ENCODE assay signal across 17 cellular contexts in genomic region chr6:157603971-157604370, GRCh38.
DNase-seq lines count a peak whose midpoint lies in the region; ATAC-seq and TF ChIP-seq lines count a peak whose summit lies in the region.
"Had no signal": no experiment of that assay in that cellular context is flagged by ENCODE, and none has a peak within 500 bp of the region (broad histone marks: within the 10 kb centered on the region; RNA-seq: fewer than 3 reads in every experiment).

No MANE protein-coding gene starts in this region.

- WGBS in tibial nerve, 2 donors: 95 to 98% methylated on average over 5 of the region's 5 CpGs

- peaks cover 6% of the 10 kb centered on the region for H3K4me1 Mint-ChIP-seq in stimulated activated naive CD8-positive, alpha-beta T cell treated with anti-CD3 and anti-CD28 coated beads, Interleukin-15, amount 100 ng/mL, for 72 hours
- H3K4me1 Mint-ChIP-seq in memory B cell: peaks cover 44% of the 10 kb centered on the region
- peaks cover 69% of the 10 kb centered on the region for H3K4me1 Mint-ChIP-seq in stimulated activated memory B cell treated with anti-CD40 and anti-IgM and Interleukin-4, amounts not matched to agents 10 μg/mL and 1 μg/mL and 100 μg/mL, for 72 hours
- H3K4me1 Mint-ChIP-seq: CD4-positive, alpha-beta memory T cell had no signal

- peak overlapping the region; percentile 2 to 90 for H3K27ac Mint-ChIP-seq in stimulated activated naive CD8-positive, alpha-beta T cell treated with anti-CD3 and anti-CD28 coated beads, Interleukin-15, amount 100 ng/mL, for 72 hours
- peak overlapping the region; percentile 75 for H3K27ac Mint-ChIP-seq in memory B cell
- peak overlapping the region; percentile 54 for H3K27ac Mint-ChIP-seq in stimulated activated memory B cell treated with anti-CD40 and anti-IgM and Interleukin-4, amounts not matched to agents 10 μg/mL and 1 μg/mL and 100 μg/mL, for 72 hours
- H3K27ac Mint-ChIP-seq: CD4-positive, alpha-beta memory T cell had no signal

- no peaks in the 10 kb centered on the region for H3K9me3 ChIP-seq in tibial nerve

- H3K27me3 ChIP-seq in tibial nerve: no peaks in the 10 kb centered on the region

- DNase-seq in stimulated activated naive CD8-positive, alpha-beta T cell treated with anti-CD3 and anti-CD28 coated beads, Interleukin-15, amount 100 ng/mL, for 72 hours: no peak
- DNase-seq in stimulated activated naive CD8-positive, alpha-beta T cell treated with anti-CD3 and anti-CD28 coated beads, Interleukin-15, Interleukin-2, amounts not matched to agents 100 U/mL and 50 U/mL, for 24 hours: no peak
- no peak for DNase-seq in memory B cell (ENCODE audit: low spot score in 2 of 2)
- no peak for DNase-seq in tibial nerve (ENCODE audit: low spot score in 2 of 2)
- no peak for DNase-seq in activated CD4-positive, CD25-positive, alpha-beta regulatory T cell (lab: John Stamatoyannopoulos, UW)
- no peak for DNase-seq in Kasumi-1 (lab: John Stamatoyannopoulos, UW)
- DNase-seq: C1 segment of cervical spinal cord; Calu3; CD4-positive, alpha-beta memory T cell; COR-L47; DMS153; DND-41; GOT3; H7 had no signal

- H3K36me3 ChIP-seq in tibial nerve: peaks cover 0 to 8% (median 0%) of the 10 kb centered on the region in 3 donors

- no peaks in the 10 kb centered on the region for H3K9me3 Mint-ChIP-seq in stimulated activated naive CD8-positive, alpha-beta T cell treated with anti-CD3 and anti-CD28 coated beads, Interleukin-15, amount 100 ng/mL, for 72 hours
- no peaks in the 10 kb centered on the region for H3K9me3 Mint-ChIP-seq in memory B cell
- H3K9me3 Mint-ChIP-seq in stimulated activated memory B cell treated with anti-CD40 and anti-IgM and Interleukin-4, amounts not matched to agents 10 μg/mL and 1 μg/mL and 100 μg/mL, for 72 hours: no peaks in the 10 kb centered on the region
- H3K9me3 Mint-ChIP-seq: CD4-positive, alpha-beta memory T cell had no signal

- H3K27ac ChIP-seq in tibial nerve: no peak overlapping the region
- H3K27ac ChIP-seq: 22Rv1 had no signal

- no peak overlapping the region for H3K4me3 Mint-ChIP-seq in stimulated activated naive CD8-positive, alpha-beta T cell treated with anti-CD3 and anti-CD28 coated beads, Interleukin-15, amount 100 ng/mL, for 72 hours
- H3K4me3 Mint-ChIP-seq in memory B cell: no peak overlapping the region
- no peak overlapping the region for H3K4me3 Mint-ChIP-seq in stimulated activated memory B cell treated with anti-CD40 and anti-IgM and Interleukin-4, amounts not matched to agents 10 μg/mL and 1 μg/mL and 100 μg/mL, for 72 hours
- H3K4me3 Mint-ChIP-seq: CD4-positive, alpha-beta memory T cell had no signal

- no peak for TF ChIP-seq EP300 in tibial nerve (IDR thresholded peaks at IDR 0.05)

- peaks cover 11% of the 10 kb centered on the region for H3K36me3 Mint-ChIP-seq in memory B cell
- H3K36me3 Mint-ChIP-seq in stimulated activated memory B cell treated with anti-CD40 and anti-IgM and Interleukin-4, amounts not matched to agents 10 μg/mL and 1 μg/mL and 100 μg/mL, for 72 hours: peaks cover 34% of the 10 kb centered on the region
- H3K36me3 Mint-ChIP-seq: CD4-positive, alpha-beta memory T cell had no signal

- TF ChIP-seq POLR2A in tibial nerve (IDR thresholded peaks at IDR 0.05): no peak

- no peak for ATAC-seq in stimulated activated naive CD8-positive, alpha-beta T cell treated with anti-CD3 and anti-CD28 coated beads, Interleukin-15, amount 100 ng/mL, for 72 hours
- no peak for ATAC-seq in stimulated activated naive CD8-positive, alpha-beta T cell treated with anti-CD3 and anti-CD28 coated beads, Interleukin-15, Interleukin-2, amounts not matched to agents 100 U/mL and 50 U/mL, for 24 hours
- ATAC-seq in memory B cell (ENCODE audit: low read depth): no peak
- ATAC-seq in stimulated activated memory B cell treated with anti-CD40 and anti-IgM and Interleukin-4, amounts not matched to agents 10 μg/mL and 1 μg/mL and 100 μg/mL, for 72 hours: no peak
- ATAC-seq: HCT116 had no signal

- no peak for TF ChIP-seq CTCF in tibial nerve (IDR thresholded peaks at IDR 0.05)

- H3K4me3 ChIP-seq in tibial nerve: no peak overlapping the region

- peaks cover 7% of the 10 kb centered on the region for H3K27me3 Mint-ChIP-seq in stimulated activated naive CD8-positive, alpha-beta T cell treated with anti-CD3 and anti-CD28 coated beads, Interleukin-15, amount 100 ng/mL, for 72 hours
- no peaks in the 10 kb centered on the region for H3K27me3 Mint-ChIP-seq in memory B cell
- no peaks in the 10 kb centered on the region for H3K27me3 Mint-ChIP-seq in stimulated activated memory B cell treated with anti-CD40 and anti-IgM and Interleukin-4, amounts not matched to agents 10 μg/mL and 1 μg/mL and 100 μg/mL, for 72 hours
- H3K27me3 Mint-ChIP-seq: CD4-positive, alpha-beta memory T cell had no signal

- H3K4me1 ChIP-seq in tibial nerve: peaks cover 0 to 4% (median 0%) of the 10 kb centered on the region in 4 donors
